8 cellular contexts compared by ENCODE assay signal in genomic region chr9:137673871-137674270, GRCh38. TPM values are rescaled to one million over a fixed set of nuclear protein-coding genes. Genes with fewer than 3 reads are reported as not detected.
A peak's percentile ranks its signal among the peaks of the same experiment; 100 is the strongest.
DNase-seq lines count a peak whose midpoint lies in the region; ATAC-seq lines count a peak whose summit lies in the region.
"Had no signal": no experiment of that assay in that cellular context is flagged by ENCODE, and none has a peak within 500 bp of the region (broad histone marks: within the 10 kb centered on the region; RNA-seq: fewer than 3 reads in every experiment).

No MANE protein-coding gene starts in this region.

- H3K4me1 ChIP-seq in HUES6 (ENCODE audit: control insufficient read depth, insufficient read depth, low read length) (peaks cover 74% of the 10 kb centered on the region), adipocyte (ENCODE audit: control insufficient read depth, insufficient read depth, low read length) (peaks cover 30% of the 10 kb centered on the region), iPS-15b (ENCODE audit: control insufficient read depth, insufficient read depth, low read length) (peaks cover 32% of the 10 kb centered on the region), SJCRH30 (no peaks in the 10 kb centered on the region)

- H3K4me1 Mint-ChIP-seq in stimulated activated memory B cell treated with anti-CD40 and anti-IgM and Interleukin-4, amounts not matched to agents 10 μg/mL and 1 μg/mL and 100 μg/mL, for 72 hours: peaks cover 57% of the 10 kb centered on the region

- H3K36me3 ChIP-seq in HUES6 (ENCODE audit: control insufficient read depth, insufficient read depth, low read length) (peaks cover 4% of the 10 kb centered on the region), adipocyte (ENCODE audit: control insufficient read depth, insufficient read depth, low read length, severe bottlenecking) (peaks cover 12% of the 10 kb centered on the region), iPS-15b (ENCODE audit: control insufficient read depth, insufficient read depth, low read length) (peaks cover 4% of the 10 kb centered on the region), SJCRH30 (no peaks in the 10 kb centered on the region)

- no peaks in the 10 kb centered on the region for H3K9me3 ChIP-seq in HUES6 (ENCODE audit: control insufficient read depth, insufficient read depth, low read depth, low read length)
- H3K9me3 ChIP-seq in adipocyte (ENCODE audit: control insufficient read depth, low read length): no peaks in the 10 kb centered on the region
- no peaks in the 10 kb centered on the region for H3K9me3 ChIP-seq in iPS-15b (ENCODE audit: control insufficient read depth, insufficient read depth, low read length)
- no peaks in the 10 kb centered on the region for H3K9me3 ChIP-seq in SJCRH30 (replicated peaks)

- H3K27ac ChIP-seq in HUES6 (ENCODE audit: low read depth, low read length) (peak overlapping the region; percentile 57; the same call in 1 of the 2 replicates), SJCRH30 (no peak overlapping the region)

- peak overlapping the region; percentile 29 for H3K9ac ChIP-seq in HUES6 (ENCODE audit: low read length)
- H3K9ac ChIP-seq in adipocyte (ENCODE audit: low read length): no peak overlapping the region
- peak overlapping the region; percentile 65 for H3K9ac ChIP-seq in iPS-15b (ENCODE audit: low read depth, low read length)

- H3K9me3 Mint-ChIP-seq in stimulated activated memory B cell treated with anti-CD40 and anti-IgM and Interleukin-4, amounts not matched to agents 10 μg/mL and 1 μg/mL and 100 μg/mL, for 72 hours: no peaks in the 10 kb centered on the region

- no peaks in the 10 kb centered on the region for H3K27me3 ChIP-seq in HUES6 (ENCODE audit: control insufficient read depth, insufficient read depth, low read length)
- no peaks in the 10 kb centered on the region for H3K27me3 ChIP-seq in adipocyte (replicated peaks; ENCODE audit: control insufficient read depth, insufficient read depth, low read length)
- H3K27me3 ChIP-seq in iPS-15b (ENCODE audit: control insufficient read depth, insufficient read depth, low read length): no peaks in the 10 kb centered on the region
- H3K27me3 ChIP-seq in SJCRH30: no peaks in the 10 kb centered on the region

- H3K36me3 Mint-ChIP-seq in stimulated activated memory B cell treated with anti-CD40 and anti-IgM and Interleukin-4, amounts not matched to agents 10 μg/mL and 1 μg/mL and 100 μg/mL, for 72 hours: peaks cover 38% of the 10 kb centered on the region

- no peaks in the 10 kb centered on the region for H3K27me3 Mint-ChIP-seq in stimulated activated memory B cell treated with anti-CD40 and anti-IgM and Interleukin-4, amounts not matched to agents 10 μg/mL and 1 μg/mL and 100 μg/mL, for 72 hours

- DNase-seq in adipocyte (ENCODE audit: low read depth) (peak; percentile 58), SJCRH30 (no peak), inferior parietal cortex (ENCODE audit: extremely low spot score) (no peak)
- DNase-seq: activated CD4-positive, alpha-beta T cell treated with anti-CD3 and anti-CD28 coated beads for 1 hour had no signal

- ATAC-seq in stimulated activated memory B cell treated with anti-CD40 and anti-IgM and Interleukin-4, amounts not matched to agents 10 μg/mL and 1 μg/mL and 100 μg/mL, for 72 hours: no peak
- no peak for ATAC-seq in GM21367 (IDR thresholded peaks at IDR 0.05; ENCODE audit: unreplicated experiment)

- H3K4me3 ChIP-seq in HUES6 (ENCODE audit: low read depth, low read length) (no peak overlapping the region), adipocyte (ENCODE audit: low read length) (no peak overlapping the region), iPS-15b (ENCODE audit: low read depth, low read length) (no peak overlapping the region), SJCRH30 (no peak overlapping the region)

- no peak overlapping the region for H3K4me3 Mint-ChIP-seq in stimulated activated memory B cell treated with anti-CD40 and anti-IgM and Interleukin-4, amounts not matched to agents 10 μg/mL and 1 μg/mL and 100 μg/mL, for 72 hours

- H3K27ac Mint-ChIP-seq in stimulated activated memory B cell treated with anti-CD40 and anti-IgM and Interleukin-4, amounts not matched to agents 10 μg/mL and 1 μg/mL and 100 μg/mL, for 72 hours: peak overlapping the region; percentile 91

RNA-seq across cellular contexts. Expression of gene EHMT1, which starts 55.1 kb away (rescaled TPM):
- total RNA-seq in SJCRH30 (2014; rRNA removed; shearing (Covaris generic)): 77.3 and 79.6 TPM in 2 replicates
